In genomic region chr2:75710577-75711253, GRCh38 we compare ENCODE assay signal across 8 cellular contexts. TPM values are rescaled to one million over a fixed set of nuclear protein-coding genes. Genes with fewer than 3 reads are reported as not detected.
DNase-seq lines count a peak whose midpoint lies in the region; ATAC-seq, FAIRE-seq and TF ChIP-seq lines count a peak whose summit lies in the region.

Gene GCFC2 (minus strand): TSS chr2:75710915. CDS start chr2:75710855, 60 bp downstream.

- ATAC-seq in GM19023 (IDR thresholded peaks at IDR 0.05; ENCODE audit: unreplicated experiment) (peak; percentile 97), HG03280 (IDR thresholded peaks at IDR 0.05; ENCODE audit: unreplicated experiment) (peak; percentile 94)
- peak; percentile 91 to 94 for ATAC-seq in activated CD4-positive, CD25-positive, alpha-beta regulatory T cell treated with anti-CD3 and anti-CD28 coated beads, Interleukin-2, amount 50 U/mL, for 24 hours

- TF ChIP-seq CTCF in AG10803 (conservative IDR thresholded peaks at IDR 0.05; ENCODE audit: low read length) (peak; percentile 33), kidney (IDR thresholded peaks at IDR 0.05; ENCODE audit: borderline replicate concordance, extremely low read depth, insufficient read depth) (peak; percentile 33)

- no peak for FAIRE-seq in kidney (lab: Jason Lieb, UNC)

- peak within 1 kb of the TSS; percentile 71 for H3K4me3 ChIP-seq in AG10803 (ENCODE audit: low read length)
- H3K4me3 ChIP-seq in kidney (ENCODE audit: low read length in 2 of 2) = peak within 1 kb of the TSS; percentile 78 to 79

- peak within 1 kb of the TSS; percentile 71 for H3K9ac ChIP-seq in kidney (ENCODE audit: low read length in 2 of 2)

- no peaks in the 10 kb centered on the region for H3K36me3 ChIP-seq in kidney (ENCODE audit: control insufficient read depth in 1 of 2, insufficient read depth in 2 of 2, low read length in 2 of 2)

- DNase-seq in AG10803 (ENCODE audit: low read depth) (peak; percentile 86), NCI-H345 (lab: John Stamatoyannopoulos, UW) (peak; percentile 91), cerebellar cortex (ENCODE audit: low spot score) (peak; percentile 89), kidney (peak; percentile 94)
- peak; percentile 69 to 77 for DNase-seq in stimulated activated CD4-positive, alpha-beta T cell treated with anti-CD3 and anti-CD28 coated beads, Interleukin-15, amount 100 ng/mL, for 48 hours (ENCODE audit: low read depth in 2 of 2)

- intact Hi-C loops in kidney (cut with DNase I) = no loop called here

- peak within 1 kb of the TSS; percentile 86 to 88 for H3K27ac ChIP-seq in kidney (ENCODE audit: low read depth in 2 of 2, low read length in 2 of 2)

- no peaks in the 10 kb centered on the region for H3K9me3 ChIP-seq in kidney (ENCODE audit: control insufficient read depth in 1 of 2, low read length in 2 of 2)

- peaks cover 0 to 3% of the 10 kb centered on the region in 2 donors for H3K4me1 ChIP-seq in kidney (ENCODE audit: control insufficient read depth in 1 of 2, insufficient read depth in 1 of 2, low read depth in 1 of 2, low read length in 2 of 2)

RNA-seq across cellular contexts. Expression of gene GCFC2, which starts in this region (rescaled TPM):
- 26.7 TPM for total RNA-seq in kidney
- 27.3 TPM for polyA plus RNA-seq in kidney (ENCODE audit: insufficient read depth, low read depth, low replicate concordance)

Comparison
In these comparisons a context has a peak if more than half of its experiments do, and no peak if none do; other contexts are left out.
1. Peak in every context shown above with its lines: DNase-seq, ATAC-seq, H3K4me3 ChIP-seq and H3K27ac ChIP-seq.